In the genomic region with DNA sequence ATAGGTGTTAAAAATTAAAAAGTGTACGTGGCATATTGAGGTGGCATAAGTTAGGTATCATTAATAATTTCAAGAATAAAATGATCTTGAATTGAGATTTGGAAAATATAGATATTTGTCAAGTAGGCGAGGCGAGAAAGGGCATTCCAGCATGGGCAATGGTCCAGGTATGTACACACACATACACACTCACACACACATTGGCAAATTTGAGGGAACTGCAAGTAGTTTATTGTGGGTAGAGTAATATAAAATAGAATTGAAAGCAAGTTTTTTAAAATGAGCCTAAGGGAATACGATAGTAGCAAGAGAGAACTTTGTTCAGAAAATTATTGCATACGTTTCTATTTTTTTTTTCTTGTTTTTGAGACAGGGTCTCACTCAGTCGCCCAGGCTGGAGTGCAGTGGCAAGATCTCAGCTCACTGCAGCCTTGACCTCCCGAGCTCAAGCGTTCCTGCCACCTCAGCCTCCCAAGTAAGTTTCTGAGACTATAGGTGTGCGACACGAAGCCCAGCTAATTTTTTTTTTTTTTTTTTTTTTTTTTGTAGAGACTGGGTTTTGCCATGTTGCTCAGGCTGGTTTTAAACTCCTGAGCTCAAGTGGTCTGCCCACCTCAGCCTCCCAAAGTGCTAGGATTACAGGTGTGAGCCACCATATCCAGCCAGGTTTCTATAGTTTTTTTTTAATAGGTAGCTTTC, we compare ENCODE assay signal across 10 cellular contexts.
DNase-seq lines count a peak whose midpoint lies in the region; ATAC-seq and TF ChIP-seq lines count a peak whose summit lies in the region.
"Had no signal": no experiment of that assay in that cellular context is flagged by ENCODE, and none has a peak within 500 bp of the region (broad histone marks: within the 10 kb centered on the region; RNA-seq: fewer than 3 reads in every experiment).

No MANE protein-coding gene starts in this region.

- DNase-seq in activated naive CD4-positive, alpha-beta T cell treated with anti-CD3 and anti-CD28 coated beads, Interleukin-2, amount 10 ng/mL, durations not matched to agents 7 days and 5 days, result peak; percentile 33
- DNase-seq in activated naive CD4-positive, alpha-beta T cell (lab: John Stamatoyannopoulos, UW), result no peak
- DNase-seq in WTC11 (ENCODE audit: low spot score), result no peak
- peak; percentile 39 for DNase-seq in fibroblast of villous mesenchyme (ENCODE audit: low read depth)
- no peak for DNase-seq in cortex of kidney (lab: John Stamatoyannopoulos, UW)
- DNase-seq in HK-2 (ENCODE audit: unreplicated experiment), result no peak

- peak overlapping the region; percentile 31 for H3K27ac ChIP-seq in thymus (ENCODE audit: low read depth)
- H3K27ac ChIP-seq: ascending aorta had no signal

- peaks cover 12% of the 10 kb centered on the region for H3K36me3 Mint-ChIP-seq in activated naive CD4-positive, alpha-beta T cell treated with anti-CD3 and anti-CD28 coated beads, Interleukin-2, amount 10 ng/mL, durations not matched to agents 7 days and 5 days
- no peaks in the 10 kb centered on the region for H3K36me3 Mint-ChIP-seq in WTC11

- H3K36me3 ChIP-seq in thymus (ENCODE audit: control insufficient read depth, insufficient read depth), result no peaks in the 10 kb centered on the region
- H3K36me3 ChIP-seq: ascending aorta, HAP-1 had no signal

- CTCF ChIA-PET in activated naive CD4-positive, alpha-beta T cell treated with anti-CD3 and anti-CD28 coated beads, Interleukin-2, amount 10 ng/mL, durations not matched to agents 7 days and 5 days (lab: Charles Lee), result interaction anchor here (0.9 to 2.8 kb wide), 10 partner anchors 14 to 96 kb away, joined by 3 to 24 read pairs (median 4); partner anchors contain the start of gene SLC39A10
- CTCF ChIA-PET in WTC11 (lab: Charles Lee), result interaction anchor here (0.9 kb wide), 1 partner anchor 112 kb away, joined by 4 read pairs; no protein-coding TSS in a partner anchor

- H3K4me1 ChIP-seq in thymus (ENCODE audit: control insufficient read depth, insufficient read depth, low read length), result peaks cover 33% of the 10 kb centered on the region
- H3K4me1 ChIP-seq: ascending aorta, HAP-1 had no signal

- no peaks in the 10 kb centered on the region for H3K27me3 Mint-ChIP-seq in activated naive CD4-positive, alpha-beta T cell treated with anti-CD3 and anti-CD28 coated beads, Interleukin-2, amount 10 ng/mL, durations not matched to agents 7 days and 5 days
- H3K27me3 Mint-ChIP-seq in WTC11 (ENCODE audit: low read depth), result no peaks in the 10 kb centered on the region

- peak overlapping the region; percentile 54 for H3K4me3 Mint-ChIP-seq in activated naive CD4-positive, alpha-beta T cell treated with anti-CD3 and anti-CD28 coated beads, Interleukin-2, amount 10 ng/mL, durations not matched to agents 7 days and 5 days
- no peak overlapping the region for H3K4me3 Mint-ChIP-seq in WTC11

- H3K4me3 ChIP-seq in fibroblast of villous mesenchyme (ENCODE audit: low read depth, low read length) (no peak overlapping the region), thymus (ENCODE audit: low read length) (no peak overlapping the region)
- H3K4me3 ChIP-seq: ascending aorta, HAP-1 had no signal

- no peaks in the 10 kb centered on the region for H3K9me3 ChIP-seq in thymus (ENCODE audit: control insufficient read depth)
- H3K9me3 ChIP-seq: ascending aorta, HAP-1 had no signal

- peaks cover 80% of the 10 kb centered on the region for H3K4me1 Mint-ChIP-seq in activated naive CD4-positive, alpha-beta T cell treated with anti-CD3 and anti-CD28 coated beads, Interleukin-2, amount 10 ng/mL, durations not matched to agents 7 days and 5 days
- peaks cover 26% of the 10 kb centered on the region for H3K4me1 Mint-ChIP-seq in WTC11

- POLR2A ChIA-PET in WTC11 (lab: Charles Lee), result interaction anchor here (0.6 kb wide), 1 partner anchor 309 kb away, joined by 3 read pairs; no protein-coding TSS in a partner anchor

- no peak for ATAC-seq in WTC11
- ATAC-seq in HG03342 (IDR thresholded peaks at IDR 0.05; ENCODE audit: unreplicated experiment), result no peak

- H3K27ac Mint-ChIP-seq in activated naive CD4-positive, alpha-beta T cell treated with anti-CD3 and anti-CD28 coated beads, Interleukin-2, amount 10 ng/mL, durations not matched to agents 7 days and 5 days, result peak overlapping the region; percentile 97
- no peak overlapping the region for H3K27ac Mint-ChIP-seq in WTC11

- 63% methylated on average over 10 of the region's 10 CpGs for WGBS in thymus

- TF ChIP-seq CTCF in WTC11 (IDR thresholded peaks at IDR 0.05), result no peak
- no peak for TF ChIP-seq CTCF in fibroblast of villous mesenchyme (IDR thresholded peaks at IDR 0.05; ENCODE audit: insufficient read depth, low read depth, low read length)

- no peaks in the 10 kb centered on the region for H3K27me3 ChIP-seq in thymus (ENCODE audit: control insufficient read depth, insufficient read depth)
- H3K27me3 ChIP-seq: ascending aorta had no signal

- peaks cover 4% of the 10 kb centered on the region for H3K9me3 Mint-ChIP-seq in activated naive CD4-positive, alpha-beta T cell treated with anti-CD3 and anti-CD28 coated beads, Interleukin-2, amount 10 ng/mL, durations not matched to agents 7 days and 5 days
- peaks cover 8% of the 10 kb centered on the region for H3K9me3 Mint-ChIP-seq in WTC11

TF ChIP-seq in WTC11, 78 proteins besides CTCF, POLR2A, EP300 and RAD21:
- TF ChIP-seq ZNF317 (CRISPR knock-in tag; IDR thresholded peaks at IDR 0.05; ENCODE audit: borderline replicate concordance, low read depth) (no peak), TP53 (CRISPR knock-in tag; IDR thresholded peaks at IDR 0.05) (no peak), OVOL2 (CRISPR knock-in tag; IDR thresholded peaks at IDR 0.05; ENCODE audit: borderline replicate concordance) (no peak), ZNF121 (CRISPR knock-in tag; IDR thresholded peaks at IDR 0.05) (peak; percentile 43; the same call in 1 of the 2 replicates), ZNF423 (CRISPR knock-in tag; IDR thresholded peaks at IDR 0.05) (no peak), SP1 (CRISPR knock-in tag; conservative IDR thresholded peaks at IDR 0.05) (no peak), GTF2I (CRISPR knock-in tag; conservative IDR thresholded peaks at IDR 0.05) (no peak)
- TF ChIP-seq, protein P1, sequence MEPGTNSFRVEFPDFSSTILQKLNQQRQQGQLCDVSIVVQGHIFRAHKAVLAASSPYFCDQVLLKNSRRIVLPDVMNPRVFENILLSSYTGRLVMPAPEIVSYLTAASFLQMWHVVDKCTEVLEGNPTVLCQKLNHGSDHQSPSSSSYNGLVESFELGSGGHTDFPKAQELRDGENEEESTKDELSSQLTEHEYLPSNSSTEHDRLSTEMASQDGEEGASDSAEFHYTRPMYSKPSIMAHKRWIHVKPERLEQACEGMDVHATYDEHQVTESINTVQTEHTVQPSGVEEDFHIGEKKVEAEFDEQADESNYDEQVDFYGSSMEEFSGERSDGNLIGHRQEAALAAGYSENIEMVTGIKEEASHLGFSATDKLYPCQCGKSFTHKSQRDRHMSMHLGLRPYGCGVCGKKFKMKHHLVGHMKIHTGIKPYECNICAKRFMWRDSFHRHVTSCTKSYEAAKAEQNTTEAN (CRISPR knock-in tag; IDR thresholded peaks at IDR 0.05), result no peak

Comparison
In these comparisons a context has a peak if more than half of its experiments do, and no peak if none do; other contexts are left out.
1. DNase-seq: peak in activated naive CD4-positive, alpha-beta T cell treated with anti-CD3 and anti-CD28 coated beads, Interleukin-2, amount 10 ng/mL, durations not matched to agents 7 days and 5 days (single experiment) and fibroblast of villous mesenchyme (single experiment); none in activated naive CD4-positive, alpha-beta T cell (0 of 4), WTC11 (single experiment), cortex of kidney (single experiment) and HK-2 (single experiment).